ENCODE assay signal across 29 cellular contexts in genomic region chr21:28669978-28670377, GRCh38.
"Had no signal": no experiment of that assay in that cellular context is flagged by ENCODE, and none has a peak within 500 bp of the region (broad histone marks: within the 10 kb centered on the region; RNA-seq: fewer than 3 reads in every experiment).

No MANE protein-coding gene starts in this region.

- H3K9me3 ChIP-seq: ascending aorta, breast epithelium, esophagus muscularis mucosa, gastrocnemius medialis, heart left ventricle had no signal

- H3K27me3 ChIP-seq: ascending aorta, breast epithelium, cardiac muscle cell, esophagus muscularis mucosa, foreskin keratinocyte, gastrocnemius medialis, heart left ventricle had no signal

- H3K27ac ChIP-seq: ascending aorta, breast epithelium, cardiac muscle cell, esophagus muscularis mucosa, foreskin keratinocyte, gastrocnemius medialis, heart left ventricle, WERI-Rb-1 had no signal

- H3K4me3 ChIP-seq: ascending aorta, breast epithelium, cardiac muscle cell, esophagus muscularis mucosa, gastrocnemius medialis, heart left ventricle had no signal

- H3K36me3 ChIP-seq: ascending aorta, breast epithelium, cardiac muscle cell, esophagus muscularis mucosa, gastrocnemius medialis, heart left ventricle, WERI-Rb-1 had no signal

- DNase-seq: activated B cell treated with CpG ODN at 0.5 μM for 24 hours; activated CD4-positive, alpha-beta T cell treated with anti-CD3 and anti-CD28 coated beads for 48 hours; activated CD4-positive, alpha-beta T cell treated with anti-CD3 and anti-CD28 coated beads, Interleukin-2, amount 50 U/mL, for 1 hour; activated CD4-positive, alpha-beta T cell treated with anti-CD3 and anti-CD28 coated beads, Interleukin-2, amount 50 U/mL, for 48 hours; activated CD8-positive, alpha-beta memory T cell treated with anti-CD3 and anti-CD28 coated beads for 24 hours; activated effector memory CD4-positive, alpha-beta T cell treated with Interleukin-2 at 50 U/mL for 16 hours; activated gamma-delta T cell treated with Interleukin-2 at 50 U/mL for 16 hours; activated naive CD4-positive, alpha-beta T cell treated with anti-CD3 and anti-CD28 coated beads, Interleukin-2, amount 50 U/mL, for 16 hours; activated naive CD4-positive, alpha-beta T cell treated with Interleukin-2 at 50 U/mL for 16 hours; activated T-cell treated with anti-CD3 and anti-CD28 coated beads, Interleukin-2, amount 50 U/mL, for 4 hours; central memory CD4-positive, alpha-beta T cell; cortex of kidney; dermis blood vessel endothelial cell; effector CD4-positive, alpha-beta T cell; effector memory CD8-positive, alpha-beta T cell; erythroblast; foreskin keratinocyte; gastrocnemius medialis; glutamatergic neuron; heart left ventricle; T-helper 1 cell; T-helper 17 cell; T1000; WERI-Rb-1 had no signal

- ATAC-seq: activated CD4-positive, CD25-positive, alpha-beta regulatory T cell treated with anti-CD3 and anti-CD28 coated beads, Interleukin-2, amount 50 U/mL, for 24 hours; activated T-cell treated with anti-CD3 and anti-CD28 coated beads, Interleukin-2, amount 50 U/mL, for 4 hours; effector memory CD8-positive, alpha-beta T cell; gastrocnemius medialis; heart left ventricle; T-helper 17 cell had no signal

- H3K4me1 ChIP-seq: breast epithelium, gastrocnemius medialis had no signal
